17 cellular contexts compared by ENCODE assay signal in the genomic region with DNA sequence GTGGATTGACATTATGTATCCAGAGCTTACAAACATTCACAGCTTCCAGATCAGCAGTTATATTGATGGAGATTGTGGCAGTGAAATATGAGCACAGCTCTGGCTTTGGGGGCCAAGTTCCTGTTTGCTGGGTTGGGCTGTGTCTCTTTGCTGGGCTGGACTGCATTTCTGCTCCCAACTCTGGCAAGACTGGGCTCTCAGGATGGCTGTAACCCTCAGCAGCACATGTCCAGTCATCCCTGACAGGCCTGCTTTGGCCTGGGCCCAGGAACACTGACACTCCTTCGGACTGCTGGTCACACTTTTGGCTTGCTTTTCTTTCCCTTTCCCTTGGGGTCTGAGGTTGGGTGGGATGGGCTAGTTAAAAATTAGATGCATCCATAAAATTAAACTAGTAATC. TPM values are rescaled to one million over a fixed set of nuclear protein-coding genes. Genes with fewer than 3 reads are reported as not detected.
DNase-seq lines count a peak whose midpoint lies in the region; ATAC-seq and TF ChIP-seq lines count a peak whose summit lies in the region.
"Had no signal": no experiment of that assay in that cellular context is flagged by ENCODE, and none has a peak within 500 bp of the region (broad histone marks: within the 10 kb centered on the region; RNA-seq: fewer than 3 reads in every experiment).

No MANE protein-coding gene starts in this region.

- WGBS in sigmoid colon, 2 donors, result 66 to 76% methylated on average over 1 of the region's 1 CpG

- TF ChIP-seq POLR2A in sigmoid colon (IDR thresholded peaks at IDR 0.05) (no peak), vagina (IDR thresholded peaks at IDR 0.05) (no peak)

- H3K27me3 ChIP-seq in PC-3 (ENCODE audit: low read length) (no peaks in the 10 kb centered on the region), sigmoid colon (no peaks in the 10 kb centered on the region), vagina (no peaks in the 10 kb centered on the region), colonic mucosa (no peaks in the 10 kb centered on the region)
- H3K27me3 ChIP-seq: cardiac muscle cell had no signal

- no peaks in the 10 kb centered on the region for H3K36me3 ChIP-seq in PC-3 (ENCODE audit: low read depth, low read length)
- no peaks in the 10 kb centered on the region for H3K36me3 ChIP-seq in sigmoid colon
- H3K36me3 ChIP-seq in vagina, result no peaks in the 10 kb centered on the region
- no peaks in the 10 kb centered on the region for H3K36me3 ChIP-seq in colonic mucosa
- H3K36me3 ChIP-seq: cardiac muscle cell had no signal

- H3K4me3 ChIP-seq in PC-3 (ENCODE audit: low read length) (no peak overlapping the region), foreskin fibroblast (ENCODE audit: low read depth in 1 of 2, low read length in 2 of 2) (no peak overlapping the region), sigmoid colon (no peak overlapping the region), vagina (no peak overlapping the region), colonic mucosa (no peak overlapping the region)
- H3K4me3 ChIP-seq: cardiac muscle cell had no signal

- H3K4me1 ChIP-seq in PC-3 (ENCODE audit: insufficient read depth, low read length) (peaks cover 29% of the 10 kb centered on the region), sigmoid colon (peaks cover 0 to 34% (median 20%) of the 10 kb centered on the region in 4 donors), vagina (peaks cover 21% of the 10 kb centered on the region), colonic mucosa (no peaks in the 10 kb centered on the region)

- BruUV-seq in PC-3 (replicated peaks; lab: Mats Ljungman, UMichigan), result no TSS peak

- peak overlapping the region; percentile 19; the same call in 1 of the 2 replicates for H2AFZ ChIP-seq in PC-3 (ENCODE audit: low read length)

- H3K79me2 ChIP-seq in PC-3 (ENCODE audit: low read length), result no peaks in the 10 kb centered on the region

- ATAC-seq in PC-3, result peak; percentile 87

- peak overlapping the region; percentile 39 for H3K27ac ChIP-seq in PC-3 (ENCODE audit: low read length)
- peak overlapping the region in 2 of 4 donors; percentile 13 to 32 for H3K27ac ChIP-seq in sigmoid colon
- no peak overlapping the region for H3K27ac ChIP-seq in vagina
- no peak overlapping the region for H3K27ac ChIP-seq in colonic mucosa
- H3K27ac ChIP-seq: cardiac muscle cell had no signal

- POLR2A ChIA-PET in PC-3 (lab: Charles Lee; ENCODE audit: unreplicated experiment), result interaction anchor here (0.6 kb wide), 2 partner anchors 103 to 458 kb away, joined by 4 to 5 read pairs; no protein-coding TSS in a partner anchor

- TF ChIP-seq EP300 in sigmoid colon (IDR thresholded peaks at IDR 0.05), result no peak

- H3K9ac ChIP-seq in PC-3 (ENCODE audit: low read length), result peak overlapping the region; percentile 18; the same call in 1 of the 2 replicates
- H3K9ac ChIP-seq in colonic mucosa (ENCODE audit: low read depth in 2 of 2, low read length in 2 of 2), result no peak overlapping the region

- DNase-seq in ELR (ENCODE audit: low read depth), result peak; percentile 56
- DNase-seq in PC-3, result peak; percentile 62
- peak; percentile 53 to 81 for DNase-seq in foreskin fibroblast
- peak; percentile 79 for DNase-seq in sigmoid colon
- DNase-seq in vagina (ENCODE audit: extremely low spot score in 2 of 2), result no peak
- DNase-seq in colonic mucosa, result no peak
- DNase-seq in KG1 (lab: John Stamatoyannopoulos, UW), result no peak
- DNase-seq in central memory CD4-positive, alpha-beta T cell, result no peak
- DNase-seq: activated CD4-positive, alpha-beta T cell treated with anti-CD3 and anti-CD28 coated beads, Interleukin-2, amount 50 U/mL, for 48 hours; activated effector memory CD4-positive, alpha-beta T cell treated with anti-CD3 and anti-CD28 coated beads, Interleukin-2, amount 50 U/mL, for 16 hours; CD8-positive, alpha-beta T cell; midbrain; NCI-H2081 treated with DMSO at 0.1 percent for 48 hours; stimulated activated CD4-positive, alpha-beta T cell treated with anti-CD3 and anti-CD28 coated beads, Interleukin-2, amount 100 ng/mL, for 48 hours; stimulated activated naive CD4-positive, alpha-beta T cell had no signal

- CTCF ChIA-PET in PC-3 (lab: Charles Lee), result interaction anchor here (0.9 to 2.0 kb wide), 6 partner anchors 12 to 91 kb away, joined by 3 to 9 read pairs (median 4); no protein-coding TSS in a partner anchor

- no peaks in the 10 kb centered on the region for H3K9me3 ChIP-seq in PC-3 (ENCODE audit: low read length)
- H3K9me3 ChIP-seq in sigmoid colon, result no peaks in the 10 kb centered on the region
- H3K9me3 ChIP-seq in vagina, result no peaks in the 10 kb centered on the region
- no peaks in the 10 kb centered on the region for H3K9me3 ChIP-seq in colonic mucosa

- H3F3A ChIP-seq in PC-3 (ENCODE audit: low read length, unreplicated experiment), result no peaks in the 10 kb centered on the region

- TF ChIP-seq CTCF in PC-3 (conservative IDR thresholded peaks at IDR 0.05; ENCODE audit: low read depth, low read length), result no peak
- TF ChIP-seq CTCF in foreskin fibroblast (IDR thresholded peaks at IDR 0.05; ENCODE audit: low read depth, low read length), result no peak
- TF ChIP-seq CTCF in sigmoid colon (IDR thresholded peaks at IDR 0.05), result no peak
- no peak for TF ChIP-seq CTCF in vagina (IDR thresholded peaks at IDR 0.05)
- no peak for TF ChIP-seq CTCF in colonic mucosa (IDR thresholded peaks at IDR 0.05)

- H3K4me2 ChIP-seq in PC-3 (ENCODE audit: low read length), result peak overlapping the region; percentile 50; the same call in 1 of the 2 replicates

- H3K9me2 ChIP-seq in PC-3 (replicated peaks; ENCODE audit: low read length), result no peaks in the 10 kb centered on the region

- H4K20me1 ChIP-seq in PC-3 (ENCODE audit: low read length), result no peaks in the 10 kb centered on the region

- intact Hi-C loops in PC-3 (cut with micrococcal nuclease) (loop anchor here (1.0 to 5.0 kb wide), 3 partner anchors 36 to 67 kb away; a partner anchor contains a TSS), sigmoid colon (cut with DNase I) (loop anchor here (5.0 to 10.0 kb wide), 2 partner anchors 73 to 305 kb away; a partner anchor contains a TSS), vagina (cut with DNase I) (loop anchor here (5.0 kb wide), 1 partner anchor 423 kb away; no protein-coding TSS in a partner anchor), colonic mucosa (cut with DNase I) (loop anchor here (5.0 kb wide), 1 partner anchor 423 kb away; no protein-coding TSS in a partner anchor)

RNA-seq across cellular contexts. Expression of a gene that starts 17.9 kb away (rescaled TPM):
- total RNA-seq in PC-3 (2014; rRNA removed) (44.7 and 50.3 TPM in 2 replicates), sigmoid colon (10 to 100 TPM; 31.4 to 41.0 (median 38.3) TPM), vagina (30.7 TPM), colonic mucosa (100 to 1,000 TPM in 1 of 2 donors, 10 to 100 TPM in 1; 96.3 to 127 TPM)
- 10 to 100 TPM; 34.6 to 69.4 (median 44.4) TPM for polyA plus RNA-seq in sigmoid colon

RNA-seq across cellular contexts. Expression of a gene that starts 36.5 kb away (rescaled TPM):
- total RNA-seq in PC-3 (2014; rRNA removed) (96.5 and 104 TPM in 2 replicates), sigmoid colon (not detected), vagina (141 TPM), colonic mucosa (1 to 10 TPM; 4.8 to 6.1 TPM)
- polyA plus RNA-seq in sigmoid colon, result 1 to 10 TPM; 1.2 to 2.9 (median 1.6) TPM
- total RNA-seq: cardiac muscle cell; CD8-positive, alpha-beta T cell; T-helper 1 cell treated with Interleukin-12 subunit alpha and Interleukin-12 subunit beta and Interleukin-4 antibody, amounts not matched to agents 30 ng/mL and 1 ng/mL, for 36 hours had no signal
- polyA plus RNA-seq: cardiac muscle cell had no signal

Comparison
In these comparisons a context has a peak if more than half of its experiments do, and no peak if none do; other contexts are left out.
1. DNase-seq: peak in ELR (single experiment), PC-3 (single experiment), foreskin fibroblast (2 of 2) and sigmoid colon (single experiment); none in vagina (0 of 2), colonic mucosa (single experiment), KG1 (single experiment) and central memory CD4-positive, alpha-beta T cell (single experiment).
2. RNA of a gene that starts 36.5 kb away (total RNA-seq): 141 TPM in vagina (single experiment) and 96.5 to 104 TPM in PC-3; 4.8 to 6.1 TPM in colonic mucosa and not detected in sigmoid colon; every median in the first group is over 10 times any median in the second.